In the genomic region with DNA sequence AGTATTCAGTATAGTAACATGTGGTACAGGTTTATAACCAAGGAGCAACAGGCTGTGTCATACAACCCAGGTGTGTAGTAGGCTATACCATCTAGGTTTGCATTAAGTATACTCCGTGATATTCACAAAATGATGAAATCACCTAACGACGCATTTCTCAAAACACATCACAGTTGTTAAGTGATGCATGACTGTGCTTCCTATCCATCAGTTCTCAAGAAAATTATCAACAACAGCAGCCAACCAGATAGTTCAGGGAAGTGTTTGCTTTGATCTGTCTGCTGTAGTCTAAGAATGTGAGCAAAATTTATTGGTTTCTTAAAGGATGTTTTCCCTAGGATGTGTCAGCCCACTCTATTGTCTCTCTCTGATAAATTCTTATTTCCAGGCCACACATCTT, we compare ENCODE assay signal across 25 cellular contexts. TPM values are rescaled to one million over a fixed set of nuclear protein-coding genes. Genes with fewer than 3 reads are reported as not detected.
DNase-seq lines count a peak whose midpoint lies in the region; ATAC-seq, FAIRE-seq and TF ChIP-seq lines count a peak whose summit lies in the region.
"Had no signal": no experiment of that assay in that cellular context is flagged by ENCODE, and none has a peak within 500 bp of the region (broad histone marks: within the 10 kb centered on the region; RNA-seq: fewer than 3 reads in every experiment).

No MANE protein-coding gene starts in this region.

- POLR2A ChIA-PET in activated B cell treated with CpG ODN at 0.5 μM for 24 hours (lab: Charles Lee): interaction anchor here (1.9 to 2.4 kb wide), 3 partner anchors 11 to 19 kb away, joined by 5 to 14 read pairs (median 11); partner anchors contain the start of genes RABGAP1, RC3H2 and ZBTB6

- H3K36me3 Mint-ChIP-seq in activated B cell treated with CpG ODN at 0.5 μM for 24 hours (ENCODE audit: low read depth): peaks cover 36% of the 10 kb centered on the region
- peaks cover 5 to 7% of the 10 kb centered on the region in 2 donors for H3K36me3 Mint-ChIP-seq in naive B cell
- H3K36me3 Mint-ChIP-seq: activated naive CD4-positive, alpha-beta T cell treated with anti-CD3 and anti-CD28 coated beads, Interleukin-2, amount 50 U/mL, for 72 hours had no signal

- H3K4me1 Mint-ChIP-seq in activated B cell treated with CpG ODN at 0.5 μM for 24 hours: peaks cover 19% of the 10 kb centered on the region
- peaks cover 12 to 23% (median 14%) of the 10 kb centered on the region in 3 donors for H3K4me1 Mint-ChIP-seq in naive B cell

- no peak for TF ChIP-seq EP300 in esophagus muscularis mucosa (IDR thresholded peaks at IDR 0.05)

- peak overlapping the region; percentile 45 for H3K4me2 ChIP-seq in DOHH2 (ENCODE audit: low read length)
- H3K4me2 ChIP-seq: smooth muscle cell had no signal

- no peak for DNase-seq in activated B cell treated with CpG ODN at 0.5 μM for 24 hours
- DNase-seq in naive B cell: no peak
- DNase-seq in esophagus muscularis mucosa (ENCODE audit: extremely low spot score): no peak
- no peak for DNase-seq in nucleus accumbens (lab: John Stamatoyannopoulos, UW)
- DNase-seq in urothelium cell line (ENCODE audit: low spot score): no peak
- DNase-seq: activated CD8-positive, alpha-beta T cell treated with anti-CD3 and anti-CD28 coated beads, Interleukin-2, amount 10 ng/mL, durations not matched to agents 7 days and 5 days; aorta; effector CD4-positive, alpha-beta T cell; glutamatergic neuron; left lung; NCI-H1105; NCI-H187 treated with DMSO at 0.1 percent for 48 hours; NCI-H2227 treated with DMSO at 0.1 percent for 48 hours; NCI-H69; right cardiac atrium; Right ventricle myocardium superior had no signal

- H3K27ac ChIP-seq in DOHH2 (ENCODE audit: low read depth, low read length) (peak overlapping the region; percentile 28), esophagus muscularis mucosa (replicated peaks in 1 of 4) (no peak overlapping the region)
- H3K27ac ChIP-seq: epithelial cell of prostate, left lung, tibial nerve had no signal

- H3K27me3 ChIP-seq in DOHH2 (ENCODE audit: control insufficient read depth, low read length) (no peaks in the 10 kb centered on the region), esophagus muscularis mucosa (no peaks in the 10 kb centered on the region)
- H3K27me3 ChIP-seq: left lung, tibial nerve had no signal

- H3K9me3 Mint-ChIP-seq in activated B cell treated with CpG ODN at 0.5 μM for 24 hours: no peaks in the 10 kb centered on the region
- H3K9me3 Mint-ChIP-seq in naive B cell: no peaks in the 10 kb centered on the region
- H3K9me3 Mint-ChIP-seq: activated naive CD4-positive, alpha-beta T cell treated with anti-CD3 and anti-CD28 coated beads, Interleukin-2, amount 50 U/mL, for 72 hours had no signal

- H3K27ac Mint-ChIP-seq in activated B cell treated with CpG ODN at 0.5 μM for 24 hours (peak overlapping the region; percentile 32), naive B cell (peak overlapping the region in 4 of 6 donors; percentile 3 to 85 (median 38))
- H3K27ac Mint-ChIP-seq: activated CD8-positive, alpha-beta T cell treated with anti-CD3 and anti-CD28 coated beads, Interleukin-2, amount 10 ng/mL, durations not matched to agents 7 days and 5 days; activated naive CD4-positive, alpha-beta T cell treated with anti-CD3 and anti-CD28 coated beads, Interleukin-2, amount 50 U/mL, for 72 hours had no signal

- CTCF ChIA-PET in activated B cell treated with CpG ODN at 0.5 μM for 24 hours (lab: Charles Lee): interaction anchor here (0.6 kb wide), 1 partner anchor 108 kb away, joined by 3 read pairs; no protein-coding TSS in a partner anchor

- H3K4me3 Mint-ChIP-seq in activated B cell treated with CpG ODN at 0.5 μM for 24 hours (no peak overlapping the region), naive B cell (no peak overlapping the region)
- H3K4me3 Mint-ChIP-seq: activated CD8-positive, alpha-beta T cell treated with anti-CD3 and anti-CD28 coated beads, Interleukin-2, amount 10 ng/mL, durations not matched to agents 7 days and 5 days had no signal

- H3K4me1 ChIP-seq in DOHH2 (ENCODE audit: control insufficient read depth, low read length) (peaks cover 24% of the 10 kb centered on the region), esophagus muscularis mucosa (peaks cover 0 to 5% (median 2%) of the 10 kb centered on the region in 4 donors)
- H3K4me1 ChIP-seq: left lung, tibial nerve had no signal

- peaks cover 15% of the 10 kb centered on the region for H3K36me3 ChIP-seq in DOHH2 (ENCODE audit: control insufficient read depth, low read length)
- H3K36me3 ChIP-seq in esophagus muscularis mucosa: peaks cover 0 to 36% (median 22%) of the 10 kb centered on the region in 4 donors

- intact Hi-C loops in activated B cell treated with CpG ODN at 0.5 μM for 24 hours (cut with micrococcal nuclease) (no loop called here), esophagus muscularis mucosa (cut with DNase I) (no loop called here)

- H3F3A ChIP-seq in DOHH2 (ENCODE audit: control insufficient read depth, insufficient read depth): peaks cover 8% of the 10 kb centered on the region

- H3K9me3 ChIP-seq in DOHH2 (ENCODE audit: control insufficient read depth, insufficient read depth, low read length) (no peaks in the 10 kb centered on the region), esophagus muscularis mucosa (no peaks in the 10 kb centered on the region)
- H3K9me3 ChIP-seq: left lung, tibial nerve had no signal

- H3K4me3 ChIP-seq in DOHH2 (ENCODE audit: low read length): peak overlapping the region; percentile 24
- no peak overlapping the region for H3K4me3 ChIP-seq in esophagus muscularis mucosa
- H3K4me3 ChIP-seq: left lung, smooth muscle cell, tibial nerve had no signal

- peaks cover 34% of the 10 kb centered on the region for H3K79me2 ChIP-seq in DOHH2 (ENCODE audit: control insufficient read depth, low read length)

- ATAC-seq in HG02973 (IDR thresholded peaks at IDR 0.05; ENCODE audit: unreplicated experiment): peak; percentile 79
- peak; percentile 83 for ATAC-seq in activated B cell treated with CpG ODN at 0.5 μM for 24 hours (ENCODE audit: low read depth)
- peak; percentile 88 to 93 for ATAC-seq in naive B cell (ENCODE audit: low read depth in 2 of 2)
- ATAC-seq in HG02763 (IDR thresholded peaks at IDR 0.05; ENCODE audit: unreplicated experiment): no peak
- ATAC-seq: activated CD8-positive, alpha-beta T cell treated with anti-CD3 and anti-CD28 coated beads, Interleukin-2, amount 10 ng/mL, durations not matched to agents 7 days and 5 days; left lung; Panc1; right cardiac atrium had no signal

- no peak for FAIRE-seq in urothelium cell line (lab: Jason Lieb, UNC)
- FAIRE-seq: bronchial epithelial cell had no signal

- TF ChIP-seq CTCF in DOHH2 (IDR thresholded peaks at IDR 0.05; ENCODE audit: low read depth, low read length, poor library complexity, severe bottlenecking) (no peak), activated B cell treated with CpG ODN at 0.5 μM for 24 hours (IDR thresholded peaks at IDR 0.05) (no peak), esophagus muscularis mucosa (IDR thresholded peaks at IDR 0.05) (no peak)

- H4K20me1 ChIP-seq in DOHH2 (ENCODE audit: control insufficient read depth, insufficient read depth, low read depth, low read length): no peaks in the 10 kb centered on the region

- H3K27me3 Mint-ChIP-seq in activated B cell treated with CpG ODN at 0.5 μM for 24 hours: no peaks in the 10 kb centered on the region
- no peaks in the 10 kb centered on the region for H3K27me3 Mint-ChIP-seq in naive B cell

- 92% methylated on average over 3 of the region's 3 CpGs for WGBS in esophagus muscularis mucosa

- no peaks in the 10 kb centered on the region for H3K9me2 ChIP-seq in DOHH2 (replicated peaks; ENCODE audit: control insufficient read depth, low read length)

- TF ChIP-seq POLR2A in esophagus muscularis mucosa (IDR thresholded peaks at IDR 0.05; ENCODE audit: low read depth): no peak

RNA-seq across cellular contexts. Expression of gene ZBTB26, which starts 7.4 kb away (rescaled TPM):
- total RNA-seq in activated B cell treated with CpG ODN at 0.5 μM for 24 hours: 9.7 and 11.9 TPM in 2 replicates
- polyA plus RNA-seq in naive B cell (ENCODE audit: low read depth in 6 of 6): 1 to 10 TPM in 5 of 6 donors, not detected in 1; 2.6 to 4.0 (median 3.1) TPM
- total RNA-seq in esophagus muscularis mucosa: 10 to 100 TPM in 2 of 4 donors, 1 to 10 TPM in 2; 6.3 to 10.4 (median 9.1) TPM

RNA-seq across cellular contexts. Expression of gene ZBTB6, which starts 10.8 kb away (rescaled TPM):
- total RNA-seq in activated B cell treated with CpG ODN at 0.5 μM for 24 hours (15.3 and 15.5 TPM in 2 replicates), esophagus muscularis mucosa (10 to 100 TPM in 2 of 4 donors, 1 to 10 TPM in 2; 6.5 to 12.9 (median 9.5) TPM)
- polyA plus RNA-seq in naive B cell (ENCODE audit: low read depth in 6 of 6): 1 to 10 TPM in 5 of 6 donors, not detected in 1; 1.6 to 3.9 (median 2.6) TPM

RNA-seq across cellular contexts. Expression of gene RABGAP1, which starts 16.9 kb away (rescaled TPM):
- total RNA-seq in activated B cell treated with CpG ODN at 0.5 μM for 24 hours (47.4 and 58.1 TPM in 2 replicates), esophagus muscularis mucosa (100 to 1,000 TPM in 1 of 4 donors, 10 to 100 TPM in 3; 64.3 to 116 (median 79.5) TPM)
- 10 to 100 TPM; 27.6 to 37.9 (median 34.2) TPM for polyA plus RNA-seq in naive B cell (ENCODE audit: low read depth in 6 of 6)

RNA-seq across cellular contexts. Expression of gene RC3H2, which starts 18.8 kb away (rescaled TPM):
- 50.8 and 62.7 TPM in 2 replicates for total RNA-seq in activated B cell treated with CpG ODN at 0.5 μM for 24 hours
- 10 to 100 TPM; 26.5 to 39.1 (median 33.1) TPM for polyA plus RNA-seq in naive B cell (ENCODE audit: low read depth in 6 of 6)
- total RNA-seq in esophagus muscularis mucosa: 10 to 100 TPM; 40.1 to 58.1 (median 57.8) TPM
